Comparison of ENCODE assay signal across 8 cellular contexts in genomic region chr14:62179367-62180018, GRCh38.
A peak's percentile ranks its signal among the peaks of the same experiment; 100 is the strongest.
DNase-seq lines count a peak whose midpoint lies in the region; ATAC-seq, FAIRE-seq and TF ChIP-seq lines count a peak whose summit lies in the region.

No MANE protein-coding gene starts in this region.

- ATAC-seq in A549, result peak; percentile 88 to 90
- peak; percentile 60 for ATAC-seq in HG03520 (IDR thresholded peaks at IDR 0.05; ENCODE audit: unreplicated experiment)
- no peak for ATAC-seq in K562
- ATAC-seq in GM21381 (IDR thresholded peaks at IDR 0.05; ENCODE audit: unreplicated experiment), result no peak

- TF ChIP-seq POLR2A in A549 (IDR thresholded peaks at IDR 0.05; ENCODE audit: low read length) (no peak), K562 (conservative IDR thresholded peaks at IDR 0.05) (no peak), stomach (IDR thresholded peaks at IDR 0.05) (no peak)

- H3K9me3 ChIP-seq in A549 (no peaks in the 10 kb centered on the region), K562 (replicated peaks; ENCODE audit: control insufficient read depth, insufficient read depth, low read depth, low read length) (no peaks in the 10 kb centered on the region), stomach (no peaks in the 10 kb centered on the region)

- CTCF ChIA-PET in A549 (lab: Yijun Ruan, JAX), result interaction anchor here (0.6 to 3.4 kb wide), 32 partner anchors 8 to 1129 kb away, joined by 3 to 39 read pairs (median 4); no protein-coding TSS in a partner anchor
- CTCF ChIA-PET in K562 (lab: Yijun Ruan, JAX; ENCODE audit: low intra/inter-chr PET ratio), result interaction anchor here (0.6 kb wide), 1 partner anchor 1097 kb away, joined by 3 read pairs; no protein-coding TSS in a partner anchor

- no peak overlapping the region for H3K9ac ChIP-seq in K562 (ENCODE audit: insufficient read depth in 1 of 2, low read depth in 2 of 2, low read length in 2 of 2)

- TF ChIP-seq RAD21 in A549 (conservative IDR thresholded peaks at IDR 0.05 in 1 of 2, IDR thresholded peaks at IDR 0.05 in 1 of 2) (peak; percentile 82 to 86), K562 (CRISPR knock-in tag; conservative IDR thresholded peaks at IDR 0.05 in 1 of 2, IDR thresholded peaks at IDR 0.05 in 1 of 2) (peak; percentile 48 to 67)

- no peaks in the 10 kb centered on the region for H3K4me1 ChIP-seq in A549
- no peaks in the 10 kb centered on the region for H3K4me1 ChIP-seq in K562 (replicated peaks in 1 of 2; ENCODE audit: control insufficient read depth in 2 of 2, insufficient read depth in 2 of 2, low read length in 2 of 2)
- H3K4me1 ChIP-seq in stomach, result no peaks in the 10 kb centered on the region

- no peaks in the 10 kb centered on the region for H3K9me1 ChIP-seq in K562 (ENCODE audit: control insufficient read depth, insufficient read depth, low read length)

- H3K27me3 ChIP-seq in K562 (ENCODE audit: control insufficient read depth in 2 of 2, insufficient read depth in 2 of 2, low read length in 2 of 2), result no peaks in the 10 kb centered on the region
- H3K27me3 ChIP-seq in stomach, result peaks cover 0 to 5% (median 0%) of the 10 kb centered on the region in 3 donors

- H3K4me2 ChIP-seq in A549 (no peak overlapping the region), K562 (ENCODE audit: insufficient read depth, low read length) (no peak overlapping the region)

- H3K4me3 ChIP-seq in A549 (no peak overlapping the region), GM12864 (ENCODE audit: low read depth, low read length) (no peak overlapping the region), K562 (no peak overlapping the region), stomach (no peak overlapping the region)

- TF ChIP-seq EP300 in A549 (IDR thresholded peaks at IDR 0.05), result no peak
- TF ChIP-seq EP300 in K562 (IDR thresholded peaks at IDR 0.05; ENCODE audit: low read length), result no peak
- TF ChIP-seq EP300 in stomach (IDR thresholded peaks at IDR 0.05), result no peak

- no peak overlapping the region for H3K27ac ChIP-seq in A549
- no peak overlapping the region for H3K27ac ChIP-seq in K562 (ENCODE audit: extremely low read depth, low read depth, low read length)
- no peak overlapping the region for H3K27ac ChIP-seq in stomach

- peak; percentile 26 to 72 for DNase-seq in A549 (ENCODE audit: low read depth in 1 of 2, low spot score in 1 of 2)
- peak; percentile 30 for DNase-seq in GM12864 (ENCODE audit: low read depth)
- DNase-seq in NCI-H510A treated with DMSO at 0.1 percent for 48 hours (lab: John Stamatoyannopoulos, UW), result peak; percentile 74
- peak in 2 of 4 experiments; percentile 4 to 21 for DNase-seq in K562 (ENCODE audit: extremely low read depth in 1 of 4, low spot score in 3 of 4)
- DNase-seq in stomach, result peak; percentile 54

- POLR2A ChIA-PET in A549 (lab: Yijun Ruan, JAX), result no interaction called here
- POLR2A ChIA-PET in K562 (lab: Yijun Ruan, JAX), result no interaction called here

- H4K20me1 ChIP-seq in K562 (replicated peaks; ENCODE audit: control insufficient read depth, insufficient read depth, low read length), result no peaks in the 10 kb centered on the region

- H3K36me3 ChIP-seq in K562 (ENCODE audit: control insufficient read depth, insufficient read depth, low read length), result no peaks in the 10 kb centered on the region
- H3K36me3 ChIP-seq in stomach, result no peaks in the 10 kb centered on the region

- BruUV-seq in K562 (replicated peaks; lab: Mats Ljungman, UMichigan), result no TSS peak

- no peak overlapping the region for H2AFZ ChIP-seq in K562 (ENCODE audit: low read depth, low read length)

- no peaks in the 10 kb centered on the region for H3K79me2 ChIP-seq in K562 (ENCODE audit: control insufficient read depth, insufficient read depth, low read length)

- peak; percentile 69 for TF ChIP-seq CTCF in A549 (IDR thresholded peaks at IDR 0.05)
- TF ChIP-seq CTCF in GM12864 (IDR thresholded peaks at IDR 0.05; ENCODE audit: low read depth, low read length, missing control alignments), result peak; percentile 64
- TF ChIP-seq CTCF in K562 (IDR thresholded peaks at IDR 0.05 in 2 of 3, conservative IDR thresholded peaks at IDR 0.05 in 1 of 3; ENCODE audit: insufficient read depth in 2 of 3, low read depth in 1 of 3, low read length in 3 of 3), result peak in 1 of 3 experiments; percentile 36; a peak in 2 of 6 replicates
- peak in 5 of 7 experiments; percentile 7 to 57 (median 35) for TF ChIP-seq CTCF in stomach (IDR thresholded peaks at IDR 0.05)

- FAIRE-seq in A549 (lab: Jason Lieb, UNC), result no peak
- no peak for FAIRE-seq in K562 (lab: Jason Lieb, UNC)
- FAIRE-seq in islet of Langerhans (lab: Jason Lieb, UNC), result peak; percentile 96

- intact Hi-C loops in K562 (cut with micrococcal nuclease), result loop anchor here (5.0 kb wide), 1 partner anchor 1098 kb away; no protein-coding TSS in a partner anchor
- intact Hi-C loops in stomach (cut with DNase I; ENCODE audit: low total_unique reads), result loop anchor here (10.0 kb wide), 1 partner anchor 1095 kb away; no protein-coding TSS in a partner anchor

- 13% methylated on average over 5 of the region's 5 CpGs for WGBS in A549 (ENCODE audit: missing lambda C conversion rate)
- WGBS in K562 (ENCODE audit: insufficient coverage, low coverage, missing lambda C conversion rate), result 1% methylated on average over 5 of the region's 5 CpGs
- WGBS in stomach, 5 donors, result 44 to 51% (median 50%) methylated on average over 5 of the region's 5 CpGs

- in situ Hi-C loops in K562 (cut with MboI), result loop anchor here (10.0 kb wide), 1 partner anchor 1095 kb away; no protein-coding TSS in a partner anchor

TF ChIP-seq in A549, 52 proteins besides CTCF, POLR2A, EP300 and RAD21:
- no peak for TF ChIP-seq BHLHE40 (IDR thresholded peaks at IDR 0.05; ENCODE audit: low read depth, low read length)
- TF ChIP-seq SMC3 (IDR thresholded peaks at IDR 0.05), result peak; percentile 86

TF ChIP-seq in K562, 482 proteins besides CTCF, POLR2A, EP300 and RAD21:
- TF ChIP-seq KDM4B (IDR thresholded peaks at IDR 0.05; ENCODE audit: borderline replicate concordance in 2 of 2, low read depth in 1 of 2) (no peak), RFX7 (CRISPR knock-in tag; IDR thresholded peaks at IDR 0.05) (no peak), MAFK (IDR thresholded peaks at IDR 0.05; ENCODE audit: low read length) (no peak), MLLT1 (IDR thresholded peaks at IDR 0.05) (no peak), GMEB1 (CRISPR knock-in tag; IDR thresholded peaks at IDR 0.05) (no peak), ZBTB2 (IDR thresholded peaks at IDR 0.05) (no peak), COPS2 (conservative IDR thresholded peaks at IDR 0.05) (no peak), ARNT (IDR thresholded peaks at IDR 0.05) (no peak), SP1 (CRISPR knock-in tag; IDR thresholded peaks at IDR 0.05) (no peak)
- TF ChIP-seq, protein P1, sequence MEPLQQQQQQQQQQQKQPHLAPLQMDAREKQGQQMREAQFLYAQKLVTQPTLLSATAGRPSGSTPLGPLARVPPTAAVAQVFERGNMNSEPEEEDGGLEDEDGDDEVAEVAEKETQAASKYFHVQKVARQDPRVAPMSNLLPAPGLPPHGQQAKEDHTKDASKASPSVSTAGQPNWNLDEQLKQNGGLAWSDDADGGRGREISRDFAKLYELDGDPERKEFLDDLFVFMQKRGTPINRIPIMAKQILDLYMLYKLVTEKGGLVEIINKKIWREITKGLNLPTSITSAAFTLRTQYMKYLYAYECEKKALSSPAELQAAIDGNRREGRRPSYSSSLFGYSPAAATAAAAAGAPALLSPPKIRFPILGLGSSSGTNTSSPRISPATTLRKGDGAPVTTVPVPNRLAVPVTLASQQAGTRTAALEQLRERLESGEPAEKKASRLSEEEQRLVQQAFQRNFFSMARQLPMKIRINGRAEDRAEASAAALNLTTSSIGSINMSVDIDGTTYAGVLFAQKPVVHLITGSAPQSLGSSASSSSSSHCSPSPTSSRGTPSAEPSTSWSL (CRISPR knock-in tag; IDR thresholded peaks at IDR 0.05; ENCODE audit: borderline replicate concordance), result no peak
TF ChIP-seq in K562: peak in this region for 0.

Comparison
In these comparisons a context has a peak if more than half of its experiments do, and no peak if none do; other contexts are left out.
1. ATAC-seq: peak in A549 (2 of 2) and HG03520 (single experiment); none in K562 (single experiment) and GM21381 (single experiment).
2. Of the 35 proteins assayed by ChIP-seq in both K562 and A549: peak only in K562: none; only in A549: SMC3; in both: RAD21; in neither: 32; mixed calls (peak in some experiments, not most) for 1.